In genomic region chr10:70540089-70540788, GRCh38 we compare ENCODE assay signal across 8 cellular contexts.
DNase-seq lines count a peak whose midpoint lies in the region; ATAC-seq and TF ChIP-seq lines count a peak whose summit lies in the region.

No MANE protein-coding gene starts in this region.

- no peak overlapping the region for H3K27ac Mint-ChIP-seq in activated CD4-positive, alpha-beta memory T cell treated with anti-CD3 and anti-CD28 coated beads for 36 hours
- no peak overlapping the region for H3K27ac Mint-ChIP-seq in activated CD4-positive, alpha-beta memory T cell treated with anti-CD3 and anti-CD28 coated beads, Interleukin-2, amount 10 ng/mL, durations not matched to agents 7 days and 5 days

- H3K36me3 Mint-ChIP-seq in activated CD4-positive, alpha-beta memory T cell treated with anti-CD3 and anti-CD28 coated beads for 36 hours: no peaks in the 10 kb centered on the region
- no peaks in the 10 kb centered on the region for H3K36me3 Mint-ChIP-seq in activated CD4-positive, alpha-beta memory T cell treated with anti-CD3 and anti-CD28 coated beads, Interleukin-2, amount 10 ng/mL, durations not matched to agents 7 days and 5 days (ENCODE audit: low read depth)

- H3K27me3 Mint-ChIP-seq in activated CD4-positive, alpha-beta memory T cell treated with anti-CD3 and anti-CD28 coated beads for 36 hours: no peaks in the 10 kb centered on the region
- H3K27me3 Mint-ChIP-seq in activated CD4-positive, alpha-beta memory T cell treated with anti-CD3 and anti-CD28 coated beads, Interleukin-2, amount 10 ng/mL, durations not matched to agents 7 days and 5 days: no peaks in the 10 kb centered on the region

- peaks cover 0 to 26% (median 0%) of the 10 kb centered on the region in 3 donors for H3K4me1 ChIP-seq in gastroesophageal sphincter

- DNase-seq in activated CD4-positive, alpha-beta memory T cell treated with anti-CD3 and anti-CD28 coated beads for 36 hours: peak; percentile 33
- no peak for DNase-seq in activated CD4-positive, alpha-beta memory T cell treated with anti-CD3 and anti-CD28 coated beads, Interleukin-2, amount 10 ng/mL, durations not matched to agents 7 days and 5 days
- peak; percentile 35 for DNase-seq in activated CD4-positive, alpha-beta T cell treated with anti-CD3 and anti-CD28 coated beads for 48 hours
- DNase-seq in stimulated activated CD4-positive, alpha-beta T cell treated with anti-CD3 and anti-CD28 coated beads, Interleukin-2, amount 100 ng/mL, for 24 hours: peak; percentile 28 to 46
- DNase-seq in G401 (ENCODE audit: low spot score) (no peak), DMS79 treated with DMSO at 0.1 percent for 48 hours (lab: John Stamatoyannopoulos, UW) (no peak)

- H3K4me1 Mint-ChIP-seq in activated CD4-positive, alpha-beta memory T cell treated with anti-CD3 and anti-CD28 coated beads for 36 hours (ENCODE audit: low read depth): no peaks in the 10 kb centered on the region
- H3K4me1 Mint-ChIP-seq in activated CD4-positive, alpha-beta memory T cell treated with anti-CD3 and anti-CD28 coated beads, Interleukin-2, amount 10 ng/mL, durations not matched to agents 7 days and 5 days: no peaks in the 10 kb centered on the region

- H3K4me3 ChIP-seq in gastroesophageal sphincter: no peak overlapping the region

- H3K27ac ChIP-seq in gastroesophageal sphincter: no peak overlapping the region

- 40 to 51% methylated on average over 4 to 5 of the region's 17 CpGs for WGBS in gastroesophageal sphincter (ENCODE audit: low coverage in 1 of 2), 2 donors

- H3K9me3 ChIP-seq in gastroesophageal sphincter: no peaks in the 10 kb centered on the region

- H3K27me3 ChIP-seq in gastroesophageal sphincter: no peaks in the 10 kb centered on the region

- POLR2A ChIA-PET in activated CD4-positive, alpha-beta memory T cell treated with anti-CD3 and anti-CD28 coated beads for 36 hours (lab: Charles Lee): no interaction called here
- POLR2A ChIA-PET in activated CD4-positive, alpha-beta memory T cell treated with anti-CD3 and anti-CD28 coated beads, Interleukin-2, amount 10 ng/mL, durations not matched to agents 7 days and 5 days (lab: Charles Lee): no interaction called here

- in situ Hi-C loops in G401 (cut with HindIII; ENCODE audit: low sequenced_read_pairs): no loop called here

- intact Hi-C loops in activated CD4-positive, alpha-beta memory T cell treated with anti-CD3 and anti-CD28 coated beads for 36 hours (cut with micrococcal nuclease): loop anchor here (1.0 kb wide), 1 partner anchor 79 kb away; no protein-coding TSS in a partner anchor

- peaks cover 0 to 56% of the 10 kb centered on the region in 2 donors for H3K36me3 ChIP-seq in gastroesophageal sphincter

- no peak for TF ChIP-seq POLR2A in gastroesophageal sphincter (IDR thresholded peaks at IDR 0.05)

- no peaks in the 10 kb centered on the region for H3K9me3 Mint-ChIP-seq in activated CD4-positive, alpha-beta memory T cell treated with anti-CD3 and anti-CD28 coated beads for 36 hours
- no peaks in the 10 kb centered on the region for H3K9me3 Mint-ChIP-seq in activated CD4-positive, alpha-beta memory T cell treated with anti-CD3 and anti-CD28 coated beads, Interleukin-2, amount 10 ng/mL, durations not matched to agents 7 days and 5 days

- H3K4me3 Mint-ChIP-seq in activated CD4-positive, alpha-beta memory T cell treated with anti-CD3 and anti-CD28 coated beads for 36 hours: no peak overlapping the region
- no peak overlapping the region for H3K4me3 Mint-ChIP-seq in activated CD4-positive, alpha-beta memory T cell treated with anti-CD3 and anti-CD28 coated beads, Interleukin-2, amount 10 ng/mL, durations not matched to agents 7 days and 5 days

- ATAC-seq in gastroesophageal sphincter (peak; percentile 40), GM21526 (IDR thresholded peaks at IDR 0.05; ENCODE audit: low FRiP score, unreplicated experiment) (no peak)

- CTCF ChIA-PET in activated CD4-positive, alpha-beta memory T cell treated with anti-CD3 and anti-CD28 coated beads for 36 hours (lab: Charles Lee): interaction anchor here (0.8 to 2.1 kb wide), 2 partner anchors 79 to 94 kb away, joined by 3 to 28 read pairs; no protein-coding TSS in a partner anchor
- CTCF ChIA-PET in activated CD4-positive, alpha-beta memory T cell treated with anti-CD3 and anti-CD28 coated beads, Interleukin-2, amount 10 ng/mL, durations not matched to agents 7 days and 5 days (lab: Charles Lee): interaction anchor here (1.2 to 1.7 kb wide), 2 partner anchors 79 to 109 kb away, joined by 4 to 9 read pairs; no protein-coding TSS in a partner anchor

- no peak for TF ChIP-seq EP300 in gastroesophageal sphincter (IDR thresholded peaks at IDR 0.05)

- TF ChIP-seq CTCF in gastroesophageal sphincter (IDR thresholded peaks at IDR 0.05): peak in 3 of 4 experiments; percentile 77 to 91 (median 80)

Comparison
In these comparisons a context has a peak if more than half of its experiments do, and no peak if none do; other contexts are left out.
1. DNase-seq: peak in activated CD4-positive, alpha-beta memory T cell treated with anti-CD3 and anti-CD28 coated beads for 36 hours (single experiment), activated CD4-positive, alpha-beta T cell treated with anti-CD3 and anti-CD28 coated beads for 48 hours (single experiment) and stimulated activated CD4-positive, alpha-beta T cell treated with anti-CD3 and anti-CD28 coated beads, Interleukin-2, amount 100 ng/mL, for 24 hours (2 of 2); none in activated CD4-positive, alpha-beta memory T cell treated with anti-CD3 and anti-CD28 coated beads, Interleukin-2, amount 10 ng/mL, durations not matched to agents 7 days and 5 days (single experiment), G401 (single experiment) and DMS79 treated with DMSO at 0.1 percent for 48 hours (single experiment).